In the genomic region with DNA sequence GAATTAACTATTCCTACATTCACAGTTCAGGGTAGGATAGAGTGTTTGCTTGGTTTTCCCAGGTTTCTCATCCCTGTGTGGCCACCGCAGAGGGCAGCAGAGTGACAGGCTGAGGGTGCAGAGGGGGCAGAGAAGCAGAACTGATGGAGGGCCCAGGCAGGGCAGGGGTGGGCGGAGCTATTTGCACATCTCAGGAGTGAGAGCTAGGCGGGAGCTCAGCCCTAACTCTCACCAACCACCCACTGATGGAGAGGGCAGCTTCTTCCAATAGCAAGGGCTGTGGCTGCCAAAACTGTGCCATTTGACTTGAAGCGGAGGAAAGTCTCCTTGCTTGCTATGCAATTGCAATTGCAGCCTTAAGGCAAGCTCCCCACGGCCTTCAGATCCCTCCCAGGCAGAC, we compare ENCODE assay signal across 9 cellular contexts. TPM values are rescaled to one million over a fixed set of nuclear protein-coding genes. Genes with fewer than 3 reads are reported as not detected.
DNase-seq lines count a peak whose midpoint lies in the region; ATAC-seq and TF ChIP-seq lines count a peak whose summit lies in the region.
"Had no signal": no experiment of that assay in that cellular context is flagged by ENCODE, and none has a peak within 500 bp of the region (broad histone marks: within the 10 kb centered on the region; RNA-seq: fewer than 3 reads in every experiment).

No MANE protein-coding gene starts in this region.

- H3K27ac ChIP-seq in brain microvascular endothelial cell (no peak overlapping the region), vagina (no peak overlapping the region)

- H3K9me2 ChIP-seq in Loucy (replicated peaks; ENCODE audit: low read depth, low read length) = no peaks in the 10 kb centered on the region

- H2AFZ ChIP-seq in Loucy (ENCODE audit: low read length) = peak overlapping the region; percentile 50; the same call in 1 of the 2 replicates

- peaks cover 46% of the 10 kb centered on the region for H3K4me1 ChIP-seq in Loucy (ENCODE audit: insufficient read depth, low read length, poor library complexity, severe bottlenecking)
- peaks cover 6% of the 10 kb centered on the region for H3K4me1 ChIP-seq in vagina

- H3K4me3 ChIP-seq in Loucy (ENCODE audit: low read length, poor library complexity, severe bottlenecking) = peak overlapping the region; percentile 33
- no peak overlapping the region for H3K4me3 ChIP-seq in brain microvascular endothelial cell (ENCODE audit: low read depth, low read length)
- H3K4me3 ChIP-seq in vagina = no peak overlapping the region

- H3K27ac Mint-ChIP-seq in activated CD8-positive, alpha-beta memory T cell treated with anti-CD3 and anti-CD28 coated beads, Interleukin-2, amount 10 ng/mL, durations not matched to agents 7 days and 5 days = no peak overlapping the region
- peak overlapping the region; percentile 39 for H3K27ac Mint-ChIP-seq in stimulated activated naive B cell treated with anti-CD40 and anti-IgM and Interleukin-4, amounts not matched to agents 10 μg/mL and 1 μg/mL and 100 μg/mL, for 72 hours
- H3K27ac Mint-ChIP-seq: CD8-positive, alpha-beta T cell had no signal

- peaks cover 16% of the 10 kb centered on the region for H3K4me1 Mint-ChIP-seq in activated CD8-positive, alpha-beta memory T cell treated with anti-CD3 and anti-CD28 coated beads, Interleukin-2, amount 10 ng/mL, durations not matched to agents 7 days and 5 days
- peaks cover 28 to 47% of the 10 kb centered on the region in 2 donors for H3K4me1 Mint-ChIP-seq in stimulated activated naive B cell treated with anti-CD40 and anti-IgM and Interleukin-4, amounts not matched to agents 10 μg/mL and 1 μg/mL and 100 μg/mL, for 72 hours

- H3K79me2 ChIP-seq in Loucy (ENCODE audit: insufficient read depth, low read length) = no peaks in the 10 kb centered on the region

- in situ Hi-C loops in brain microvascular endothelial cell (cut with HindIII; ENCODE audit: low pct_ligation_motif_present, low sequenced_read_pairs) = no loop called here

- DNase-seq in activated CD8-positive, alpha-beta memory T cell treated with anti-CD3 and anti-CD28 coated beads, Interleukin-2, amount 50 U/mL, for 4 hours = peak; percentile 25
- no peak for DNase-seq in activated CD8-positive, alpha-beta memory T cell treated with anti-CD3 and anti-CD28 coated beads, Interleukin-2, amount 10 ng/mL, durations not matched to agents 7 days and 5 days
- DNase-seq in brain microvascular endothelial cell (no peak), vagina (ENCODE audit: extremely low spot score in 2 of 2) (no peak), occipital lobe (lab: John Stamatoyannopoulos, UW) (no peak), A172 (ENCODE audit: low spot score) (no peak)
- peak; percentile 45 for DNase-seq in stimulated activated naive B cell treated with anti-CD40 and anti-IgM and Interleukin-4, amounts not matched to agents 10 μg/mL and 1 μg/mL and 100 μg/mL, for 72 hours

- no peak overlapping the region for H3K4me3 Mint-ChIP-seq in activated CD8-positive, alpha-beta memory T cell treated with anti-CD3 and anti-CD28 coated beads, Interleukin-2, amount 10 ng/mL, durations not matched to agents 7 days and 5 days
- peak overlapping the region; percentile 6 to 18 for H3K4me3 Mint-ChIP-seq in stimulated activated naive B cell treated with anti-CD40 and anti-IgM and Interleukin-4, amounts not matched to agents 10 μg/mL and 1 μg/mL and 100 μg/mL, for 72 hours
- H3K4me3 Mint-ChIP-seq: CD8-positive, alpha-beta T cell had no signal

- no peaks in the 10 kb centered on the region for H3F3A ChIP-seq in Loucy (ENCODE audit: low read depth)

- H4K20me1 ChIP-seq in Loucy (ENCODE audit: insufficient read depth, low read length, poor library complexity, severe bottlenecking) = no peaks in the 10 kb centered on the region

- CTCF ChIA-PET in activated CD8-positive, alpha-beta memory T cell treated with anti-CD3 and anti-CD28 coated beads, Interleukin-2, amount 10 ng/mL, durations not matched to agents 7 days and 5 days (lab: Charles Lee) = interaction anchor here (1.2 to 1.9 kb wide), 2 partner anchors 11 to 127 kb away, joined by 3 to 7 read pairs; no protein-coding TSS in a partner anchor

- no peaks in the 10 kb centered on the region for H3K9me3 ChIP-seq in Loucy (ENCODE audit: insufficient read depth, low read depth, low read length)
- H3K9me3 ChIP-seq in vagina = no peaks in the 10 kb centered on the region

- H3K27me3 Mint-ChIP-seq in activated CD8-positive, alpha-beta memory T cell treated with anti-CD3 and anti-CD28 coated beads, Interleukin-2, amount 10 ng/mL, durations not matched to agents 7 days and 5 days = no peaks in the 10 kb centered on the region
- H3K27me3 Mint-ChIP-seq in stimulated activated naive B cell treated with anti-CD40 and anti-IgM and Interleukin-4, amounts not matched to agents 10 μg/mL and 1 μg/mL and 100 μg/mL, for 72 hours = no peaks in the 10 kb centered on the region

- no peaks in the 10 kb centered on the region for H3K27me3 ChIP-seq in Loucy (ENCODE audit: insufficient read depth, low read length, poor library complexity, severe bottlenecking)
- no peaks in the 10 kb centered on the region for H3K27me3 ChIP-seq in brain microvascular endothelial cell (replicated peaks)
- H3K27me3 ChIP-seq in vagina = no peaks in the 10 kb centered on the region

- peak overlapping the region; percentile 52 for H3K4me2 ChIP-seq in Loucy (ENCODE audit: low read depth, low read length, poor library complexity, severe bottlenecking)

- intact Hi-C loops in vagina (cut with DNase I) = no loop called here

- no peak for TF ChIP-seq POLR2A in vagina (IDR thresholded peaks at IDR 0.05)

- peak overlapping the region; percentile 52 for H3K9ac ChIP-seq in Loucy (ENCODE audit: low read depth, low read length, poor library complexity, severe bottlenecking)

- no peaks in the 10 kb centered on the region for H3K9me3 Mint-ChIP-seq in activated CD8-positive, alpha-beta memory T cell treated with anti-CD3 and anti-CD28 coated beads, Interleukin-2, amount 10 ng/mL, durations not matched to agents 7 days and 5 days (ENCODE audit: low read depth)
- no peaks in the 10 kb centered on the region for H3K9me3 Mint-ChIP-seq in stimulated activated naive B cell treated with anti-CD40 and anti-IgM and Interleukin-4, amounts not matched to agents 10 μg/mL and 1 μg/mL and 100 μg/mL, for 72 hours
- H3K9me3 Mint-ChIP-seq: CD8-positive, alpha-beta T cell had no signal

- peak; percentile 73 for TF ChIP-seq CTCF in Loucy (conservative IDR thresholded peaks at IDR 0.05; ENCODE audit: low read length)
- peak; percentile 24 for TF ChIP-seq CTCF in brain microvascular endothelial cell (IDR thresholded peaks at IDR 0.05; ENCODE audit: low read depth, low read length, missing control alignments)
- no peak for TF ChIP-seq CTCF in vagina (IDR thresholded peaks at IDR 0.05)

- H3K36me3 Mint-ChIP-seq in activated CD8-positive, alpha-beta memory T cell treated with anti-CD3 and anti-CD28 coated beads, Interleukin-2, amount 10 ng/mL, durations not matched to agents 7 days and 5 days = peaks cover 28% of the 10 kb centered on the region
- H3K36me3 Mint-ChIP-seq in stimulated activated naive B cell treated with anti-CD40 and anti-IgM and Interleukin-4, amounts not matched to agents 10 μg/mL and 1 μg/mL and 100 μg/mL, for 72 hours = peaks cover 0 to 8% of the 10 kb centered on the region in 2 donors
- H3K36me3 Mint-ChIP-seq: CD8-positive, alpha-beta T cell had no signal

- H3K36me3 ChIP-seq in Loucy (ENCODE audit: insufficient read depth, low read length) (no peaks in the 10 kb centered on the region), brain microvascular endothelial cell (replicated peaks) (no peaks in the 10 kb centered on the region), vagina (no peaks in the 10 kb centered on the region)

- ATAC-seq in activated CD8-positive, alpha-beta memory T cell treated with anti-CD3 and anti-CD28 coated beads, Interleukin-2, amount 10 ng/mL, durations not matched to agents 7 days and 5 days = no peak
- peak; percentile 86 to 90 for ATAC-seq in stimulated activated naive B cell treated with anti-CD40 and anti-IgM and Interleukin-4, amounts not matched to agents 10 μg/mL and 1 μg/mL and 100 μg/mL, for 72 hours (replicated peaks)
- ATAC-seq: CD8-positive, alpha-beta T cell had no signal

RNA-seq across cellular contexts. Expression of gene DARS1, which starts 12.0 kb away (rescaled TPM):
- total RNA-seq in activated CD8-positive, alpha-beta memory T cell treated with anti-CD3 and anti-CD28 coated beads, Interleukin-2, amount 10 ng/mL, durations not matched to agents 7 days and 5 days = 100 to 1,000 TPM in 1 of 2 experiments, 10 to 100 TPM in 1; 94.0 to 109 TPM
- total RNA-seq in vagina (63.1 TPM), occipital lobe (68.0 TPM)
- 116 and 134 TPM in 2 replicates for total RNA-seq in A172 (2014; rRNA removed; shearing (Covaris generic))

Comparison
In these comparisons a context has a peak if more than half of its experiments do, and no peak if none do; other contexts are left out.
1. DNase-seq: peak in activated CD8-positive, alpha-beta memory T cell treated with anti-CD3 and anti-CD28 coated beads, Interleukin-2, amount 50 U/mL, for 4 hours (single experiment) and stimulated activated naive B cell treated with anti-CD40 and anti-IgM and Interleukin-4, amounts not matched to agents 10 μg/mL and 1 μg/mL and 100 μg/mL, for 72 hours (single experiment); none in activated CD8-positive, alpha-beta memory T cell treated with anti-CD3 and anti-CD28 coated beads, Interleukin-2, amount 10 ng/mL, durations not matched to agents 7 days and 5 days (single experiment), brain microvascular endothelial cell (single experiment), vagina (0 of 2), occipital lobe (single experiment) and A172 (single experiment).
2. CTCF ChIP-seq: peak in Loucy (single experiment) and brain microvascular endothelial cell (single experiment); none in vagina (0 of 3).